In genomic region chr12:121334513-121335343, GRCh38 we compare ENCODE assay signal across 8 cellular contexts. TPM values are rescaled to one million over a fixed set of nuclear protein-coding genes. Genes with fewer than 3 reads are reported as not detected.
A peak's percentile ranks its signal among the peaks of the same experiment; 100 is the strongest.
DNase-seq lines count a peak whose midpoint lies in the region; ATAC-seq, FAIRE-seq and TF ChIP-seq lines count a peak whose summit lies in the region.

No MANE protein-coding gene starts in this region.

- peaks cover 78% of the 10 kb centered on the region for H3K36me3 ChIP-seq in HAP-1 (replicated peaks)

- intact Hi-C loops in left ventricle myocardium superior (cut with micrococcal nuclease): loop anchor here (10.0 kb wide), 1 partner anchor 110 kb away; no protein-coding TSS in a partner anchor
- intact Hi-C loops in sciatic nerve (cut with DNase I): no loop called here

- no peaks in the 10 kb centered on the region for H3K27me3 ChIP-seq in HAP-1 (ENCODE audit: low read depth)

- ATAC-seq in activated naive CD8-positive, alpha-beta T cell treated with anti-CD3 and anti-CD28 coated beads, Interleukin-2, amount 50 U/mL, for 24 hours: peak; percentile 66
- peak; percentile 84 for ATAC-seq in left ventricle myocardium superior
- ATAC-seq in sciatic nerve: peak; percentile 81
- ATAC-seq in GM21381 (IDR thresholded peaks at IDR 0.05; ENCODE audit: unreplicated experiment): no peak

- no peaks in the 10 kb centered on the region for H3K9me3 Mint-ChIP-seq in activated naive CD8-positive, alpha-beta T cell treated with anti-CD3 and anti-CD28 coated beads, Interleukin-2, amount 50 U/mL, for 24 hours

- H3K27ac Mint-ChIP-seq in activated naive CD8-positive, alpha-beta T cell treated with anti-CD3 and anti-CD28 coated beads, Interleukin-2, amount 50 U/mL, for 24 hours: no peak overlapping the region

- DNase-seq in D721Med (ENCODE audit: insufficient read length, low spot score): peak; percentile 46
- peak; percentile 25 to 76 for DNase-seq in HAP-1 (ENCODE audit: low spot score in 2 of 2)
- DNase-seq in NCI-H460 (ENCODE audit: extremely low read depth, low read depth): peak; percentile 54
- DNase-seq in activated naive CD8-positive, alpha-beta T cell treated with anti-CD3 and anti-CD28 coated beads, Interleukin-2, amount 50 U/mL, for 24 hours: no peak
- DNase-seq in left ventricle myocardium superior: no peak
- no peak for DNase-seq in sciatic nerve (ENCODE audit: low spot score)
- no peak for DNase-seq in T-helper 9 cell

- peak; percentile 85 for FAIRE-seq in D721Med (lab: Jason Lieb, UNC)

- no peaks in the 10 kb centered on the region for H3K4me1 Mint-ChIP-seq in activated naive CD8-positive, alpha-beta T cell treated with anti-CD3 and anti-CD28 coated beads, Interleukin-2, amount 50 U/mL, for 24 hours

- no peaks in the 10 kb centered on the region for H3K27me3 Mint-ChIP-seq in activated naive CD8-positive, alpha-beta T cell treated with anti-CD3 and anti-CD28 coated beads, Interleukin-2, amount 50 U/mL, for 24 hours

- H3K4me3 ChIP-seq in HAP-1: no peak overlapping the region

- in situ Hi-C loops in HAP-1 (cut with MboI; ENCODE audit: low sequenced_read_pairs): no loop called here

- H3K4me3 Mint-ChIP-seq in activated naive CD8-positive, alpha-beta T cell treated with anti-CD3 and anti-CD28 coated beads, Interleukin-2, amount 50 U/mL, for 24 hours: no peak overlapping the region

- no peaks in the 10 kb centered on the region for H3K9me3 ChIP-seq in HAP-1

- peak; percentile 88 for TF ChIP-seq CTCF in D721Med (IDR thresholded peaks at IDR 0.05; ENCODE audit: insufficient read depth, missing control alignments)

- H3K36me3 Mint-ChIP-seq in activated naive CD8-positive, alpha-beta T cell treated with anti-CD3 and anti-CD28 coated beads, Interleukin-2, amount 50 U/mL, for 24 hours (ENCODE audit: low read depth): peaks cover 47% of the 10 kb centered on the region

- no peaks in the 10 kb centered on the region for H3K4me1 ChIP-seq in HAP-1

RNA-seq across cellular contexts. Expression of gene ANAPC5, which starts 17.5 kb away (rescaled TPM):
- 114 and 118 TPM in 2 replicates for total RNA-seq in NCI-H460 (2014; rRNA removed; shearing (Covaris generic))
- 258 and 312 TPM in 2 replicates for polyA plus RNA-seq in NCI-H460 (2014; cell fraction: nucleus; rRNA removed)
- 59.2 TPM for total RNA-seq in left ventricle myocardium superior
- 113 TPM for total RNA-seq in sciatic nerve

RNA-seq across cellular contexts. Expression of gene CAMKK2, which starts 38.2 kb away (rescaled TPM):
- 13.1 and 14.1 TPM in 2 replicates for total RNA-seq in NCI-H460 (2014; rRNA removed; shearing (Covaris generic))
- polyA plus RNA-seq in NCI-H460 (2014; cell fraction: nucleus; rRNA removed): 25.9 and 39.4 TPM in 2 replicates
- 16.8 TPM for total RNA-seq in left ventricle myocardium superior
- total RNA-seq in sciatic nerve: 32.5 TPM

Comparison
In these comparisons a context has a peak if more than half of its experiments do, and no peak if none do; other contexts are left out.
1. DNase-seq: peak in D721Med (single experiment), HAP-1 (2 of 2) and NCI-H460 (single experiment); none in activated naive CD8-positive, alpha-beta T cell treated with anti-CD3 and anti-CD28 coated beads, Interleukin-2, amount 50 U/mL, for 24 hours (single experiment), left ventricle myocardium superior (single experiment), sciatic nerve (single experiment) and T-helper 9 cell (single experiment).